Comparison of ENCODE assay signal across 3 cellular contexts in the genomic region with DNA sequence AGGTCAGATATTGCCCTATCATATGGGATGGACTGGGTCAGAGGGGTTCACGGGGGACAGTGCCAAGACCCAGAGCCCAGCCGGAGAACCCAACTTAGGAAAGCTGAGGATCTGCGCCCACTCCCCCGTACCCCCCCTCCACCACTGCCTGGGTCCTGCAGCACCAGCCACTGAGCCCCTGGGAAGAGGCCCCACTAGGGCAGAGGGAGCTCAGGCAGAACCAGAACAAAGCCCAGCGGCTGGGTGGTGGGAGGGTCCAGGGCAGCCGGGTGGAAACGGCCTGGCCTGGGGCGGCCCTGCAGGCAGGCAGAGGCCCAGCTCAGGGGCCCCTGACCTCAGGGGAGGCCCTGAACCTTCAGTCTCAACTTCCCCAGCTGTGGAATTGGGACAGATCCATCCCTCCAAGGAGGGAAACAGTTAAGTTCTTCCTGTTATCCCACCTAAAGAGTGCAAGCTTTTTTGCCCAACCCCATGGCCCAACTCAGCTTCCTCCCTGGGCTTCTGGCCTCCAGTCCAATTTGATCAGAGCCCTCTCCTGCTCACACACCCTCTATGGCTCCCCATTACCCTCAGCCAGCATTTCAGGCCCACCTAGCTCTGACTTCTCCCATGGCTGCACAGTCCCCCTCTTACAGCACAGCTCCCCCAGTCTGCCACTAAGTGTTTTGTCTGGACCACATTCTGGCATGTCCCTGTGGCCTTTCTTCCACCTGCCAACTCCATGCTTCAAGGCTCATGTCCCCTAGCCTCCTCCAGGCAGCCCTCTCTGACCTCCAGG.
A peak's percentile ranks its signal among the peaks of the same experiment; 100 is the strongest.
TF ChIP-seq lines count a peak whose summit lies in the region.

No MANE protein-coding gene starts in this region.

TF ChIP-seq in SK-N-SH, 30 proteins besides CTCF, POLR2A, EP300 and RAD21 (continues in another document):
- no peak for TF ChIP-seq TAF1 (IDR thresholded peaks at IDR 0.05; ENCODE audit: borderline replicate concordance, low read depth, low read length)
- no peak for TF ChIP-seq REST (IDR thresholded peaks at IDR 0.05; ENCODE audit: low read depth, low read length)
- TF ChIP-seq, protein P1, sequence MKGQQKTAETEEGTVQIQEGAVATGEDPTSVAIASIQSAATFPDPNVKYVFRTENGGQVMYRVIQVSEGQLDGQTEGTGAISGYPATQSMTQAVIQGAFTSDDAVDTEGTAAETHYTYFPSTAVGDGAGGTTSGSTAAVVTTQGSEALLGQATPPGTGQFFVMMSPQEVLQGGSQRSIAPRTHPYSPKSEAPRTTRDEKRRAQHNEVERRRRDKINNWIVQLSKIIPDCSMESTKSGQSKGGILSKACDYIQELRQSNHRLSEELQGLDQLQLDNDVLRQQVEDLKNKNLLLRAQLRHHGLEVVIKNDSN (IDR thresholded peaks at IDR 0.05; ENCODE audit: borderline replicate concordance, low read depth) = no peak
- TF ChIP-seq CHD2 (IDR thresholded peaks at IDR 0.05; ENCODE audit: low read length, partially characterized antibody) = no peak
- TF ChIP-seq FOXM1 (IDR thresholded peaks at IDR 0.05; ENCODE audit: low read depth) = no peak
- no peak for TF ChIP-seq RFX5 (IDR thresholded peaks at IDR 0.05; ENCODE audit: low read length)
- TF ChIP-seq RCOR1 (IDR thresholded peaks at IDR 0.05; ENCODE audit: low read length) = no peak
- no peak for TF ChIP-seq NFIC (IDR thresholded peaks at IDR 0.05; ENCODE audit: borderline replicate concordance)
- TF ChIP-seq RXRA (IDR thresholded peaks at IDR 0.05; ENCODE audit: borderline replicate concordance, low read depth) = no peak
- TF ChIP-seq NRF1 (IDR thresholded peaks at IDR 0.05; ENCODE audit: low read depth, low read length) = no peak
- TF ChIP-seq SIN3A (IDR thresholded peaks at IDR 0.05; ENCODE audit: borderline replicate concordance, low read depth, low read length) = no peak
- TF ChIP-seq JUND (IDR thresholded peaks at IDR 0.05) = no peak
- no peak for TF ChIP-seq FOXJ3 (CRISPR knock-in tag; IDR thresholded peaks at IDR 0.05)
- no peak for TF ChIP-seq POLR2AphosphoS5 (IDR thresholded peaks at IDR 0.05; ENCODE audit: low read depth, low read length)
- TF ChIP-seq TEAD4 (IDR thresholded peaks at IDR 0.05; ENCODE audit: borderline replicate concordance, insufficient read depth) = no peak
- TF ChIP-seq, protein P2, sequence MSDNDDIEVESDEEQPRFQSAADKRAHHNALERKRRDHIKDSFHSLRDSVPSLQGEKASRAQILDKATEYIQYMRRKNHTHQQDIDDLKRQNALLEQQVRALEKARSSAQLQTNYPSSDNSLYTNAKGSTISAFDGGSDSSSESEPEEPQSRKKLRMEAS (IDR thresholded peaks at IDR 0.05; ENCODE audit: low read depth) = no peak

TF ChIP-seq in SK-N-SH treated with all-trans-retinoic acid at 6 μM for 48 hours, 23 proteins besides CTCF, POLR2A, EP300 and RAD21 (continues in another document):
- TF ChIP-seq BACH2 (CRISPR knock-in tag; IDR thresholded peaks at IDR 0.05; ENCODE audit: borderline replicate concordance) (no peak), ZC3H10 (CRISPR knock-in tag; IDR thresholded peaks at IDR 0.05) (no peak), ZNF70 (CRISPR knock-in tag; IDR thresholded peaks at IDR 0.05) (no peak), GLIS3 (CRISPR knock-in tag; IDR thresholded peaks at IDR 0.05) (no peak), ISL1 (CRISPR knock-in tag; IDR thresholded peaks at IDR 0.05) (no peak), ARNTL (CRISPR knock-in tag; IDR thresholded peaks at IDR 0.05; ENCODE audit: borderline replicate concordance, low read depth) (no peak), ZFP30 (CRISPR knock-in tag; IDR thresholded peaks at IDR 0.05) (no peak), CSDC2 (CRISPR knock-in tag; IDR thresholded peaks at IDR 0.05) (no peak), ZNF565 (CRISPR knock-in tag; conservative IDR thresholded peaks at IDR 0.05; ENCODE audit: low read depth) (no peak), ZNF8 (CRISPR knock-in tag; IDR thresholded peaks at IDR 0.05) (no peak), CSRNP3 (CRISPR knock-in tag; IDR thresholded peaks at IDR 0.05) (no peak), SNAI2 (CRISPR knock-in tag; IDR thresholded peaks at IDR 0.05) (no peak), TSHZ2 (CRISPR knock-in tag; IDR thresholded peaks at IDR 0.05) (no peak)
- TF ChIP-seq, protein P3, sequence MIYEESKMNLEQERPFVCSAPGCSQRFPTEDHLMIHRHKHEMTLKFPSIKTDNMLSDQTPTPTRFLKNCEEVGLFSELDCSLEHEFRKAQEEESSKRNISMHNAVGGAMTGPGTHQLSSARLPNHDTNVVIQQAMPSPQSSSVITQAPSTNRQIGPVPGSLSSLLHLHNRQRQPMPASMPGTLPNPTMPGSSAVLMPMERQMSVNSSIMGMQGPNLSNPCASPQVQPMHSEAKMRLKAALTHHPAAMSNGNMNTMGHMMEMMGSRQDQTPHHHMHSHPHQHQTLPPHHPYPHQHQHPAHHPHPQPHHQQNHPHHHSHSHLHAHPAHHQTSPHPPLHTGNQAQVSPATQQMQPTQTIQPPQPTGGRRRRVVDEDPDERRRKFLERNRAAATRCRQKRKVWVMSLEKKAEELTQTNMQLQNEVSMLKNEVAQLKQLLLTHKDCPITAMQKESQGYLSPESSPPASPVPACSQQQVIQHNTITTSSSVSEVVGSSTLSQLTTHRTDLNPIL (CRISPR knock-in tag; IDR thresholded peaks at IDR 0.05; ENCODE audit: low read depth) = no peak
- TF ChIP-seq, protein P4, sequence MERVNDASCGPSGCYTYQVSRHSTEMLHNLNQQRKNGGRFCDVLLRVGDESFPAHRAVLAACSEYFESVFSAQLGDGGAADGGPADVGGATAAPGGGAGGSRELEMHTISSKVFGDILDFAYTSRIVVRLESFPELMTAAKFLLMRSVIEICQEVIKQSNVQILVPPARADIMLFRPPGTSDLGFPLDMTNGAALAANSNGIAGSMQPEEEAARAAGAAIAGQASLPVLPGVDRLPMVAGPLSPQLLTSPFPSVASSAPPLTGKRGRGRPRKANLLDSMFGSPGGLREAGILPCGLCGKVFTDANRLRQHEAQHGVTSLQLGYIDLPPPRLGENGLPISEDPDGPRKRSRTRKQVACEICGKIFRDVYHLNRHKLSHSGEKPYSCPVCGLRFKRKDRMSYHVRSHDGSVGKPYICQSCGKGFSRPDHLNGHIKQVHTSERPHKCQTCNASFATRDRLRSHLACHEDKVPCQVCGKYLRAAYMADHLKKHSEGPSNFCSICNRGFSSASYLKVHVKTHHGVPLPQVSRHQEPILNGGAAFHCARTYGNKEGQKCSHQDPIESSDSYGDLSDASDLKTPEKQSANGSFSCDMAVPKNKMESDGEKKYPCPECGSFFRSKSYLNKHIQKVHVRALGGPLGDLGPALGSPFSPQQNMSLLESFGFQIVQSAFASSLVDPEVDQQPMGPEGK (CRISPR knock-in tag; IDR thresholded peaks at IDR 0.05; ENCODE audit: borderline replicate concordance) = no peak

TF ChIP-seq in GM12878, 131 proteins besides CTCF, POLR2A, EP300 and RAD21:
- TF ChIP-seq ZNF217 (IDR thresholded peaks at IDR 0.05) (peak; percentile 80; the same call in 1 of the 2 replicates), SMARCA5 (IDR thresholded peaks at IDR 0.05) (peak; percentile 89), EZH2 (IDR thresholded peaks at IDR 0.05; ENCODE audit: borderline replicate concordance, control insufficient read depth, low read depth, low read length) (no peak), NFXL1 (IDR thresholded peaks at IDR 0.05; ENCODE audit: borderline replicate concordance) (no peak), NBN (IDR thresholded peaks at IDR 0.05) (no peak), PAX5 (IDR thresholded peaks at IDR 0.05; ENCODE audit: borderline replicate concordance, low read depth, low read length) (peak; percentile 15; the same call in 1 of the 2 replicates), NR2F1 (conservative IDR thresholded peaks at IDR 0.05) (peak; percentile 31; the same call in 1 of the 2 replicates)
